ENCODE assay signal across 1 cellular context in genomic region chr7:150402671-150403321, GRCh38.
TF ChIP-seq lines count a peak whose summit lies in the region.

No MANE protein-coding gene starts in this region.

TF ChIP-seq in HepG2, 621 proteins besides CTCF, POLR2A, EP300 and RAD21 (continued from another document):
- TF ChIP-seq ZNF687 (CRISPR knock-in tag; IDR thresholded peaks at IDR 0.05) (peak; percentile 76), ZNF12 (CRISPR knock-in tag; IDR thresholded peaks at IDR 0.05) (no peak), POLR2AphosphoS2 (IDR thresholded peaks at IDR 0.05; ENCODE audit: low read depth, low read length) (no peak), FOXM1 (CRISPR knock-in tag; IDR thresholded peaks at IDR 0.05) (no peak), AHR (CRISPR knock-in tag; IDR thresholded peaks at IDR 0.05) (no peak), FOXA1 (IDR thresholded peaks at IDR 0.05) (no peak), FOXA1 (CRISPR knock-in tag; IDR thresholded peaks at IDR 0.05) (no peak), THRA (CRISPR knock-in tag; IDR thresholded peaks at IDR 0.05; ENCODE audit: borderline replicate concordance) (no peak), ZNF121 (CRISPR knock-in tag; IDR thresholded peaks at IDR 0.05) (no peak), CEBPZ (IDR thresholded peaks at IDR 0.05; ENCODE audit: low read length) (no peak), ELF3 (CRISPR knock-in tag; IDR thresholded peaks at IDR 0.05) (no peak), KMT2B (CRISPR knock-in tag; IDR thresholded peaks at IDR 0.05) (no peak), ZNF616 (CRISPR knock-in tag; IDR thresholded peaks at IDR 0.05; ENCODE audit: low read depth) (no peak), HMGXB3 (CRISPR knock-in tag; IDR thresholded peaks at IDR 0.05; ENCODE audit: borderline replicate concordance) (no peak), KDM5A (IDR thresholded peaks at IDR 0.05; ENCODE audit: borderline replicate concordance, low read length) (no peak), ZNF703 (CRISPR knock-in tag; IDR thresholded peaks at IDR 0.05; ENCODE audit: borderline replicate concordance) (0 out of 2 replicates have a peak, but pooled peaks have one; percentile 10), RARA (CRISPR knock-in tag; IDR thresholded peaks at IDR 0.05) (0 out of 2 replicates have a peak, but pooled peaks have one; percentile 11), DMTF1 (CRISPR knock-in tag; IDR thresholded peaks at IDR 0.05) (no peak), HNRNPL (IDR thresholded peaks at IDR 0.05; ENCODE audit: low read depth, low read length) (peak; percentile 82; the same call in 1 of the 2 replicates), SP140L (CRISPR knock-in tag; IDR thresholded peaks at IDR 0.05; ENCODE audit: borderline replicate concordance) (no peak), CBX1 (IDR thresholded peaks at IDR 0.05; ENCODE audit: low read depth) (no peak), ZNF382 (CRISPR knock-in tag; IDR thresholded peaks at IDR 0.05; ENCODE audit: borderline replicate concordance) (no peak), TERF1 (CRISPR knock-in tag; IDR thresholded peaks at IDR 0.05) (no peak), ZNF101 (CRISPR knock-in tag; IDR thresholded peaks at IDR 0.05; ENCODE audit: borderline replicate concordance, low read depth) (no peak), WIZ (CRISPR knock-in tag; IDR thresholded peaks at IDR 0.05) (no peak), AKNA (CRISPR knock-in tag; IDR thresholded peaks at IDR 0.05; ENCODE audit: borderline replicate concordance) (no peak), CBX2 (IDR thresholded peaks at IDR 0.05; ENCODE audit: low read depth, low read length) (no peak), CBX2 (CRISPR knock-in tag; IDR thresholded peaks at IDR 0.05; ENCODE audit: low read depth) (no peak), TCF12 (IDR thresholded peaks at IDR 0.05) (no peak), TCF12 (CRISPR knock-in tag; IDR thresholded peaks at IDR 0.05) (no peak), ZNF766 (CRISPR knock-in tag; IDR thresholded peaks at IDR 0.05; ENCODE audit: borderline replicate concordance) (no peak)
